In genomic region chr11:125345706-125346561, GRCh38 we compare ENCODE assay signal across 8 cellular contexts.
DNase-seq lines count a peak whose midpoint lies in the region; ATAC-seq, FAIRE-seq and TF ChIP-seq lines count a peak whose summit lies in the region.

No MANE protein-coding gene starts in this region.

- RAD21 ChIA-PET in GM12878 (lab: Charles Lee; ENCODE audit: unreplicated experiment) = interaction anchor here (0.6 to 2.8 kb wide), 11 partner anchors 27 to 387 kb away, joined by 3 to 14 read pairs (median 5); partner anchors contain the start of gene TMEM218

- POLR2A ChIA-PET in GM12878 (lab: Charles Lee) = interaction anchor here (1.2 kb wide), 1 partner anchor 391 kb away, joined by 3 read pairs; no protein-coding TSS in a partner anchor

- FAIRE-seq in GM12878 (lab: Jason Lieb, UNC) = no peak

- H3K27me3 ChIP-seq in GM12878 (replicated peaks in 1 of 2; ENCODE audit: control insufficient read depth in 2 of 2, insufficient read depth in 2 of 2, low read length in 1 of 2) (peaks cover 0 to 13% of the 10 kb centered on the region in 2 experiments; a peak in 2 of 4 replicates), gastrocnemius medialis (no peaks in the 10 kb centered on the region)

- CTCF ChIA-PET in GM12878 (lab: Yijun Ruan, JAX) = interaction anchor here (0.6 to 6.5 kb wide), 43 partner anchors 10 to 508 kb away, joined by 3 to 71 read pairs (median 5); partner anchors contain the start of gene TMEM218

- TF ChIP-seq EP300 in Ishikawa (IDR thresholded peaks at IDR 0.05; ENCODE audit: borderline replicate concordance) (no peak), GM12878 (IDR thresholded peaks at IDR 0.05; ENCODE audit: borderline replicate concordance in 1 of 2, control insufficient read depth in 1 of 2, low read depth in 2 of 2, low read length in 2 of 2) (no peak)

- H3K36me3 ChIP-seq in SK-N-MC (ENCODE audit: insufficient read depth, low read length) (no peaks in the 10 kb centered on the region), GM12878 (ENCODE audit: control insufficient read depth in 2 of 2, insufficient read depth in 2 of 2, low read length in 1 of 2) (no peaks in the 10 kb centered on the region), gastrocnemius medialis (no peaks in the 10 kb centered on the region)

- TF ChIP-seq CTCF in GM12878 (IDR thresholded peaks at IDR 0.05 in 2 of 3, conservative IDR thresholded peaks at IDR 0.05 in 1 of 3; ENCODE audit: control insufficient read depth in 2 of 3, extremely low read depth in 1 of 3, insufficient read depth in 1 of 3, low read depth in 3 of 3, low read length in 3 of 3) = peak; percentile 68 to 76 (median 73)
- peak; percentile 90 to 94 (median 91) for TF ChIP-seq CTCF in gastrocnemius medialis (IDR thresholded peaks at IDR 0.05 in 4 of 5, conservative IDR thresholded peaks at IDR 0.05 in 1 of 5)

- H3K9me3 ChIP-seq in SK-N-MC (ENCODE audit: low read depth, low read length) (no peaks in the 10 kb centered on the region), GM12878 (replicated peaks; ENCODE audit: control insufficient read depth, insufficient read depth, low read length) (no peaks in the 10 kb centered on the region), gastrocnemius medialis (no peaks in the 10 kb centered on the region)

- H3K4me1 ChIP-seq in GM12878 (ENCODE audit: control insufficient read depth, insufficient read depth, low read length) = no peaks in the 10 kb centered on the region
- peaks cover 24 to 29% of the 10 kb centered on the region in 2 donors for H3K4me1 ChIP-seq in gastrocnemius medialis

- DNase-seq in GM04503 (ENCODE audit: low read depth) = peak; percentile 8
- DNase-seq in SK-N-MC (ENCODE audit: low read depth, low spot score) = no peak
- DNase-seq in GM12878 (ENCODE audit: low read depth, low spot score) = no peak
- peak; percentile 49 to 63 for DNase-seq in hippocampal formation (lab: John Stamatoyannopoulos, UW)
- DNase-seq in gastrocnemius medialis = peak; percentile 71 to 89
- no peak for DNase-seq in NCI-H146 (lab: John Stamatoyannopoulos, UW)

- H3K79me2 ChIP-seq in GM12878 (ENCODE audit: control insufficient read depth, insufficient read depth, low read length) = no peaks in the 10 kb centered on the region

- H3K4me2 ChIP-seq in GM12878 (ENCODE audit: control insufficient read depth, insufficient read depth) = no peak overlapping the region

- peak; percentile 80 for ATAC-seq in GM12878
- peak; percentile 83 to 93 for ATAC-seq in gastrocnemius medialis
- ATAC-seq in HG02642 (IDR thresholded peaks at IDR 0.05; ENCODE audit: poor library complexity, unreplicated experiment) = no peak

- WGBS in GM12878 (ENCODE audit: insufficient coverage, insufficient replicate concordance, low lambda C conversion rate, missing lambda C conversion rate) = 19% methylated on average over 18 of the region's 18 CpGs

- H3K27ac ChIP-seq in SK-N-MC (no peak overlapping the region), GM12878 (ENCODE audit: control insufficient read depth, insufficient read depth) (no peak overlapping the region), gastrocnemius medialis (peak overlapping the region; percentile 68 to 85 (median 72))

- TF ChIP-seq RAD21 in Ishikawa (IDR thresholded peaks at IDR 0.05; ENCODE audit: low read depth) (peak; percentile 58), GM12878 (IDR thresholded peaks at IDR 0.05; ENCODE audit: insufficient read depth, low read depth, low read length) (peak; percentile 50)

- TF ChIP-seq POLR2A in GM12878 (IDR thresholded peaks at IDR 0.05; ENCODE audit: low read depth, low read length) (no peak), gastrocnemius medialis (IDR thresholded peaks at IDR 0.05) (no peak)

- H4K20me1 ChIP-seq in GM12878 (ENCODE audit: control insufficient read depth, insufficient read depth) = no peaks in the 10 kb centered on the region

- no peak overlapping the region for H2AFZ ChIP-seq in GM12878 (ENCODE audit: control insufficient read depth, low read depth, low read length)

- intact Hi-C loops in GM12878 (cut with micrococcal nuclease; ENCODE audit: unreplicated experiment) (loop anchor here (1.0 to 5.0 kb wide), 2 partner anchors 184 to 255 kb away; partner anchors contain the start of gene PKNOX2), gastrocnemius medialis (cut with DNase I; ENCODE audit: low total_unique reads) (loop anchor here (1.0 to 5.0 kb wide), 8 partner anchors 27 to 384 kb away; no protein-coding TSS in a partner anchor)

- H3K4me3 ChIP-seq in SK-N-MC (no peak overlapping the region), GM12878 (no peak overlapping the region), gastrocnemius medialis (no peak overlapping the region)

- in situ Hi-C loops in GM12878 (cut with MboI) = loop anchor here (5.0 kb wide), 1 partner anchor 379 kb away; no protein-coding TSS in a partner anchor
- in situ Hi-C loops in gastrocnemius medialis (cut with MboI; ENCODE audit: low sequenced_read_pairs in 4 of 4) = loop anchor here (5.0 to 25.0 kb wide), 4 partner anchors 179 to 384 kb away; partner anchors contain the start of genes PKNOX2 (in 3 of the 4) and CCDC15 (in 1 of the 4)

- SMC1A ChIA-PET in GM12878 (lab: Charles Lee; ENCODE audit: uncharacterized antibody, unreplicated experiment) = interaction anchor here (0.6 to 2.4 kb wide), 18 partner anchors 10 to 453 kb away, joined by 3 to 12 read pairs (median 3); no protein-coding TSS in a partner anchor

- no TSS peak for BruUV-seq in GM12878 (replicated peaks; lab: Mats Ljungman, UMichigan)

- H3K9ac ChIP-seq in SK-N-MC (ENCODE audit: insufficient read length) = peak overlapping the region; percentile 12
- no peak overlapping the region for H3K9ac ChIP-seq in GM12878 (ENCODE audit: control insufficient read depth, insufficient read depth, low read length)

TF ChIP-seq in Ishikawa, 13 proteins besides CTCF, POLR2A, EP300 and RAD21 (continues in another document):
- TF ChIP-seq, protein P1, sequence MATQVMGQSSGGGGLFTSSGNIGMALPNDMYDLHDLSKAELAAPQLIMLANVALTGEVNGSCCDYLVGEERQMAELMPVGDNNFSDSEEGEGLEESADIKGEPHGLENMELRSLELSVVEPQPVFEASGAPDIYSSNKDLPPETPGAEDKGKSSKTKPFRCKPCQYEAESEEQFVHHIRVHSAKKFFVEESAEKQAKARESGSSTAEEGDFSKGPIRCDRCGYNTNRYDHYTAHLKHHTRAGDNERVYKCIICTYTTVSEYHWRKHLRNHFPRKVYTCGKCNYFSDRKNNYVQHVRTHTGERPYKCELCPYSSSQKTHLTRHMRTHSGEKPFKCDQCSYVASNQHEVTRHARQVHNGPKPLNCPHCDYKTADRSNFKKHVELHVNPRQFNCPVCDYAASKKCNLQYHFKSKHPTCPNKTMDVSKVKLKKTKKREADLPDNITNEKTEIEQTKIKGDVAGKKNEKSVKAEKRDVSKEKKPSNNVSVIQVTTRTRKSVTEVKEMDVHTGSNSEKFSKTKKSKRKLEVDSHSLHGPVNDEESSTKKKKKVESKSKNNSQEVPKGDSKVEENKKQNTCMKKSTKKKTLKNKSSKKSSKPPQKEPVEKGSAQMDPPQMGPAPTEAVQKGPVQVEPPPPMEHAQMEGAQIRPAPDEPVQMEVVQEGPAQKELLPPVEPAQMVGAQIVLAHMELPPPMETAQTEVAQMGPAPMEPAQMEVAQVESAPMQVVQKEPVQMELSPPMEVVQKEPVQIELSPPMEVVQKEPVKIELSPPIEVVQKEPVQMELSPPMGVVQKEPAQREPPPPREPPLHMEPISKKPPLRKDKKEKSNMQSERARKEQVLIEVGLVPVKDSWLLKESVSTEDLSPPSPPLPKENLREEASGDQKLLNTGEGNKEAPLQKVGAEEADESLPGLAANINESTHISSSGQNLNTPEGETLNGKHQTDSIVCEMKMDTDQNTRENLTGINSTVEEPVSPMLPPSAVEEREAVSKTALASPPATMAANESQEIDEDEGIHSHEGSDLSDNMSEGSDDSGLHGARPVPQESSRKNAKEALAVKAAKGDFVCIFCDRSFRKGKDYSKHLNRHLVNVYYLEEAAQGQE (IDR thresholded peaks at IDR 0.05; ENCODE audit: low read depth) = no peak
- TF ChIP-seq NFIC (IDR thresholded peaks at IDR 0.05) = no peak
- TF ChIP-seq, protein P2, sequence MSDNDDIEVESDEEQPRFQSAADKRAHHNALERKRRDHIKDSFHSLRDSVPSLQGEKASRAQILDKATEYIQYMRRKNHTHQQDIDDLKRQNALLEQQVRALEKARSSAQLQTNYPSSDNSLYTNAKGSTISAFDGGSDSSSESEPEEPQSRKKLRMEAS (IDR thresholded peaks at IDR 0.05) = no peak
- no peak for TF ChIP-seq TAF1 (IDR thresholded peaks at IDR 0.05; ENCODE audit: low read depth)
- TF ChIP-seq ZBTB7A (IDR thresholded peaks at IDR 0.05; ENCODE audit: low read depth) = no peak

TF ChIP-seq in GM12878, 131 proteins besides CTCF, POLR2A, EP300 and RAD21 (continues in another document):
- TF ChIP-seq SMC3 (IDR thresholded peaks at IDR 0.05; ENCODE audit: borderline replicate concordance, low read length) = peak; percentile 46; the same call in 1 of the 2 replicates
- no peak for TF ChIP-seq ZNF687 (IDR thresholded peaks at IDR 0.05)
- TF ChIP-seq IKZF2 (IDR thresholded peaks at IDR 0.05) = no peak

Comparison
In these comparisons a context has a peak if more than half of its experiments do, and no peak if none do; other contexts are left out.
1. DNase-seq: peak in GM04503 (single experiment), hippocampal formation (2 of 2) and gastrocnemius medialis (2 of 2); none in SK-N-MC (single experiment), GM12878 (single experiment) and NCI-H146 (single experiment).
2. H3K27ac ChIP-seq: peak in gastrocnemius medialis (4 of 4); none in SK-N-MC (single experiment) and GM12878 (single experiment).